ENCODE assay signal across 17 cellular contexts in the genomic region with DNA sequence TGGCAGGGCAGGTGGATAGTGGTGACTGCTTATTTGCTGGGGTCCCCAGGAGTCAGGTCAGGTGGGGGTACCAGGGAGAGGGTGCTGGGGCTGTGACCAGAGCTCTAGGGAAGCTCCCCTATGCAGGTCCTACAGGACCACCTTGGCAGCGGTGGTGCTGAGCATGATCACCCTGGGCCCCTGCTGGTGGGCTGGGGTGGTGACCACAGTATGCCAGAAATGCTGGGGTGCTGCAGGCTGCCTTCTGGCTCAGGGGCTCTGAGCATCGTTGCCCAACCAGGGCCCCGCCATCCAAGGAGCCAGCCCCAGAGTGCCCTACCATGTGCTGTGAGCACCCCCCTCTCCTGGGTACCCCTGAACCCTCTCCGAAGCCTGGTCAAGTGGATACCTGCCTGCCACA. TPM values are rescaled to one million over a fixed set of nuclear protein-coding genes. Genes with fewer than 3 reads are reported as not detected.
DNase-seq lines count a peak whose midpoint lies in the region; ATAC-seq, FAIRE-seq and TF ChIP-seq lines count a peak whose summit lies in the region.
"Had no signal": no experiment of that assay in that cellular context is flagged by ENCODE, and none has a peak within 500 bp of the region (broad histone marks: within the 10 kb centered on the region; RNA-seq: fewer than 3 reads in every experiment).

No MANE protein-coding gene starts in this region.

- RAD21 ChIA-PET in HCT116 (lab: Charles Lee; ENCODE audit: low non-redundant PET in 1 of 2, low total read pairs in 2 of 2, uncharacterized antibody in 2 of 2, unreplicated experiment in 2 of 2) = interaction anchor here in 1 of 2 experiments (0.6 kb wide), 1 partner anchor 102 kb away, joined by 4 read pairs; a partner anchor contains a TSS

- H4K8ac ChIP-seq in trophoblast cell (ENCODE audit: low read depth, low read length) = no peak overlapping the region

- POLR2A ChIA-PET in HCT116 (lab: Charles Lee) = no interaction called here
- POLR2A ChIA-PET in endothelial cell of umbilical vein (lab: Charles Lee) = interaction anchor here (1.0 kb wide), 1 partner anchor 30 kb away, joined by 3 read pairs; a partner anchor contains a TSS

- no peaks in the 10 kb centered on the region for H3K9me1 ChIP-seq in endothelial cell of umbilical vein (replicated peaks; ENCODE audit: control insufficient read depth, extremely low read depth, insufficient read depth, low read length)

- peak overlapping the region; percentile 99 for H3K4me2 ChIP-seq in BLaER1
- peak overlapping the region; percentile 71 for H3K4me2 ChIP-seq in HCT116 (ENCODE audit: low read length)
- H3K4me2 ChIP-seq in endothelial cell of umbilical vein (ENCODE audit: insufficient read depth, low read length) = peak overlapping the region; percentile 51
- H3K4me2 ChIP-seq in trophoblast cell (ENCODE audit: low read length) = no peak overlapping the region

- no peak overlapping the region for H4K91ac ChIP-seq in trophoblast cell (ENCODE audit: low read depth, low read length)

- H3K36me3 ChIP-seq in BLaER1 (no peaks in the 10 kb centered on the region), HCT116 (ENCODE audit: control insufficient read depth in 1 of 2, insufficient read depth in 2 of 2, low read length in 2 of 2) (no peaks in the 10 kb centered on the region), endothelial cell of umbilical vein (ENCODE audit: control insufficient read depth in 2 of 2, extremely low read depth in 1 of 2, insufficient read depth in 2 of 2, low read length in 2 of 2) (no peaks in the 10 kb centered on the region), trophoblast cell (ENCODE audit: control insufficient read depth in 1 of 2, insufficient read depth in 2 of 2, low read length in 2 of 2) (no peaks in the 10 kb centered on the region)
- H3K36me3 ChIP-seq: MG63 had no signal

- intact Hi-C loops in HCT116 (cut with micrococcal nuclease) (no loop called here), endothelial cell of umbilical vein (cut with micrococcal nuclease) (loop anchor here (5.0 kb wide), 1 partner anchor 294 kb away; a partner anchor contains a TSS), left colon (cut with DNase I, micrococcal nuclease) (no loop called here)

- H3K27me3 ChIP-seq in BLaER1 (no peaks in the 10 kb centered on the region), HCT116 (ENCODE audit: insufficient read depth, low read length) (no peaks in the 10 kb centered on the region), endothelial cell of umbilical vein (ENCODE audit: control insufficient read depth in 2 of 2, insufficient read depth in 2 of 2, low read length in 2 of 2) (no peaks in the 10 kb centered on the region), trophoblast cell (ENCODE audit: insufficient read depth, low read length) (peaks cover 17% of the 10 kb centered on the region)
- H3K27me3 ChIP-seq: MG63 had no signal

- peak overlapping the region; percentile 27 for H4K12ac ChIP-seq in trophoblast cell (ENCODE audit: low read depth, low read length)

- no peak overlapping the region for H2BK120ac ChIP-seq in trophoblast cell (ENCODE audit: insufficient read depth, low read length, poor library complexity)

- no peak overlapping the region for H3K9ac ChIP-seq in BLaER1
- H3K9ac ChIP-seq in HCT116 (ENCODE audit: low read length) = no peak overlapping the region
- H3K9ac ChIP-seq in endothelial cell of umbilical vein (replicated peaks; ENCODE audit: extremely low read depth, insufficient read depth, low read length) = peak overlapping the region; percentile 14
- H3K9ac ChIP-seq in trophoblast cell (ENCODE audit: low read length) = no peak overlapping the region

- H2BK5ac ChIP-seq in trophoblast cell (ENCODE audit: low read depth, low read length, poor library complexity) = no peak overlapping the region

- H3K79me2 ChIP-seq in HCT116 (ENCODE audit: insufficient read depth, low read length) = no peaks in the 10 kb centered on the region
- H3K79me2 ChIP-seq in endothelial cell of umbilical vein (ENCODE audit: control insufficient read depth, insufficient read depth, low read length) = no peaks in the 10 kb centered on the region
- no peaks in the 10 kb centered on the region for H3K79me2 ChIP-seq in trophoblast cell (ENCODE audit: control insufficient read depth, insufficient read depth, low read length, poor library complexity)

- TF ChIP-seq POLR2A in HCT116 (IDR thresholded peaks at IDR 0.05; ENCODE audit: borderline replicate concordance, extremely low read depth, insufficient read depth, insufficient read length) (no peak), endothelial cell of umbilical vein (IDR thresholded peaks at IDR 0.05; ENCODE audit: low read depth, low read length) (no peak)

- BruUV-seq in HCT116 (replicated peaks; lab: Mats Ljungman, UMichigan) (no TSS peak), endothelial cell of umbilical vein (replicated peaks; lab: Mats Ljungman, UMichigan) (no TSS peak)

- no peak overlapping the region for H3K4me3 ChIP-seq in BLaER1
- H3K4me3 ChIP-seq in HCT116 (replicated peaks in 1 of 2; ENCODE audit: low read depth in 1 of 2, low read length in 2 of 2) = peak overlapping the region in 1 of 2 experiments; percentile 20; a peak in 1 of 4 replicates
- H3K4me3 ChIP-seq in endothelial cell of umbilical vein (replicated peaks in 1 of 3; ENCODE audit: insufficient read depth in 1 of 3, low read depth in 1 of 3, low read length in 3 of 3) = no peak overlapping the region
- H3K4me3 ChIP-seq in trophoblast cell (ENCODE audit: low read depth, low read length) = no peak overlapping the region
- H3K4me3 ChIP-seq: MG63 had no signal

- TF ChIP-seq CTCF in HCT116 (IDR thresholded peaks at IDR 0.05 in 2 of 3, conservative IDR thresholded peaks at IDR 0.05 in 1 of 3; ENCODE audit: borderline replicate concordance in 1 of 3, insufficient read depth in 1 of 3, low read depth in 2 of 3, low read length in 2 of 3) = peak in 2 of 3 experiments; percentile 27 to 35; a peak in 4 of 6 replicates
- TF ChIP-seq CTCF in endothelial cell of umbilical vein (IDR thresholded peaks at IDR 0.05; ENCODE audit: extremely low read depth in 1 of 2, insufficient read depth in 1 of 2, low read depth in 1 of 2, low read length in 2 of 2) = peak in 1 of 2 donors; percentile 20

- dilution Hi-C loops in endothelial cell of umbilical vein (cut with MboI; ENCODE audit: extremely low pct_ligation_motif_present, low sequenced_read_pairs) = no loop called here

- H3K27ac ChIP-seq in BLaER1 (no peak overlapping the region), HCT116 (ENCODE audit: low read depth, low read length) (peak overlapping the region; percentile 30; the same call in 1 of the 2 replicates), endothelial cell of umbilical vein (ENCODE audit: insufficient read depth, low read depth, low read length) (peak overlapping the region; percentile 72), trophoblast cell (ENCODE audit: low read depth, low read length) (no peak overlapping the region)
- H3K27ac ChIP-seq: C4-2B had no signal

- DNase-seq in HCT116 (ENCODE audit: low read depth, low spot score) (no peak), endothelial cell of umbilical vein (ENCODE audit: low read depth, low spot score) (no peak), trophoblast cell (no peak), left colon (no peak)
- DNase-seq in stimulated activated naive CD4-positive, alpha-beta T cell (lab: John Stamatoyannopoulos, UW) = no peak
- DNase-seq: activated CD4-positive, alpha-beta T cell treated with anti-CD3 and anti-CD28 coated beads, Interleukin-2, amount 50 U/mL, for 1 hour; activated T-cell treated with anti-CD3 and anti-CD28 coated beads, Interleukin-2, amount 50 U/mL, for 72 hours; GOT3; NCI-H2029; NCI-H524 had no signal

- CTCF ChIA-PET in HCT116 (lab: Charles Lee) = no interaction called here
- CTCF ChIA-PET in endothelial cell of umbilical vein (lab: Charles Lee) = interaction anchor here (0.8 to 9.7 kb wide), 5 partner anchors 9 to 108 kb away, joined by 3 to 94 read pairs (median 5); a partner anchor contains a TSS

- H3K18ac ChIP-seq in trophoblast cell (ENCODE audit: low read length) = no peak overlapping the region

- no peaks in the 10 kb centered on the region for H3K9me2 ChIP-seq in HCT116 (ENCODE audit: insufficient read depth)

- ATAC-seq in HCT116 (0 out of 2 replicates have a peak, but pooled peaks have one; percentile 18), HG03039 (IDR thresholded peaks at IDR 0.05; ENCODE audit: unreplicated experiment) (no peak), HG03565 (IDR thresholded peaks at IDR 0.05; ENCODE audit: unreplicated experiment) (no peak), left colon (no peak)
- ATAC-seq: activated T-cell treated with anti-CD3 and anti-CD28 coated beads, Interleukin-2, amount 50 U/mL, for 72 hours had no signal

- H2AFZ ChIP-seq in HCT116 (ENCODE audit: low read depth, low read length, poor library complexity, severe bottlenecking) (no peak overlapping the region), endothelial cell of umbilical vein (ENCODE audit: low read depth, low read length) (no peak overlapping the region), trophoblast cell (ENCODE audit: insufficient read depth, low read length, poor library complexity) (no peak overlapping the region)

- H3K4me1 ChIP-seq in BLaER1 (peaks cover 100% of the 10 kb centered on the region), HCT116 (ENCODE audit: control insufficient read depth in 1 of 2, insufficient read depth in 2 of 2, low read length in 2 of 2) (peaks cover 22 to 34% of the 10 kb centered on the region in 2 experiments; a peak in 3 of 4 replicates), endothelial cell of umbilical vein (ENCODE audit: control insufficient read depth, extremely low read depth, insufficient read depth, low read length) (peaks cover 63% of the 10 kb centered on the region), trophoblast cell (ENCODE audit: control insufficient read depth in 1 of 2, insufficient read depth in 2 of 2, low read length in 2 of 2) (peaks cover 2 to 12% of the 10 kb centered on the region in 2 experiments)

- no CpG with 5 or more reads among the region's 4 CpGs for WGBS in trophoblast cell (ENCODE audit: extremely low coverage, insufficient coverage, insufficient read length)

- no peak overlapping the region for H2AK5ac ChIP-seq in trophoblast cell (ENCODE audit: low read length)

- no peaks in the 10 kb centered on the region for H3K79me1 ChIP-seq in trophoblast cell (ENCODE audit: low read length)

- no peak for TF ChIP-seq RAD21 in HCT116 (IDR thresholded peaks at IDR 0.05; ENCODE audit: low read depth)

- no peak overlapping the region for H3K23ac ChIP-seq in trophoblast cell (ENCODE audit: low read length)

- H4K20me1 ChIP-seq in BLaER1 = peaks cover 12% of the 10 kb centered on the region
- H4K20me1 ChIP-seq in HCT116 (ENCODE audit: insufficient read depth) = no peaks in the 10 kb centered on the region
- H4K20me1 ChIP-seq in endothelial cell of umbilical vein (replicated peaks; ENCODE audit: control insufficient read depth, extremely low read depth, insufficient read depth, low read length) = no peaks in the 10 kb centered on the region

- no peak overlapping the region for H3K4ac ChIP-seq in trophoblast cell (ENCODE audit: low read depth, low read length)

- H2BK12ac ChIP-seq in trophoblast cell (ENCODE audit: low read length) = no peak overlapping the region

- no peak for FAIRE-seq in endothelial cell of umbilical vein (lab: Jason Lieb, UNC)
- FAIRE-seq: keratinocyte, TTC549 had no signal

- no peak overlapping the region for H3K14ac ChIP-seq in trophoblast cell (ENCODE audit: low read length)

- H3K9me3 ChIP-seq in BLaER1 = no peaks in the 10 kb centered on the region
- no peaks in the 10 kb centered on the region for H3K9me3 ChIP-seq in HCT116 (ENCODE audit: control insufficient read depth in 1 of 2, insufficient read depth in 1 of 2, low read depth in 1 of 2, low read length in 2 of 2)
- no peaks in the 10 kb centered on the region for H3K9me3 ChIP-seq in endothelial cell of umbilical vein (replicated peaks; ENCODE audit: control insufficient read depth, insufficient read depth, low read length)
- peaks cover 4% of the 10 kb centered on the region for H3K9me3 ChIP-seq in trophoblast cell (ENCODE audit: insufficient read depth, low read depth, low read length)
- H3K9me3 ChIP-seq: MG63 had no signal

RNA-seq across cellular contexts. Expression of a gene that starts 17.5 kb away (rescaled TPM):
- total RNA-seq in HCT116 (2021; ENCODE audit: unreplicated experiment) (56.1 TPM), endothelial cell of umbilical vein (97.7 and 104 TPM in 2 replicates), left colon (10 to 100 TPM; 45.6 to 56.8 TPM)
- 41.5 and 42.8 TPM in 2 replicates for polyA plus RNA-seq in HCT116 (2012)
- polyA plus RNA-seq in endothelial cell of umbilical vein = 103 and 129 TPM in 2 replicates
- polyA plus RNA-seq in endothelial cell of umbilical vein (2011; cell fraction: cytosol; rRNA removed) = 45.7 and 71.1 TPM in 2 replicates
- 62.8 and 71.6 TPM in 2 replicates for polyA plus RNA-seq in endothelial cell of umbilical vein (2011; cell fraction: nucleus; rRNA removed)
- 34.7 and 54.2 TPM in 2 replicates for polyA plus RNA-seq in endothelial cell of umbilical vein (2012)
- polyA minus RNA-seq in endothelial cell of umbilical vein = 21.2 and 26.4 TPM in 2 replicates
- polyA minus RNA-seq in endothelial cell of umbilical vein (2011; cell fraction: cytosol; rRNA and poly(A)+ RNA removed) = 9.2 TPM
- polyA minus RNA-seq in endothelial cell of umbilical vein (2011; cell fraction: nucleus; rRNA and poly(A)+ RNA removed) = 15.2 and 25.5 TPM in 2 replicates
- 8.6 and 9.6 TPM in 2 replicates for polyA plus RNA-seq in trophoblast cell (2013)

RNA-seq across cellular contexts. Expression of a gene that starts 30.0 kb away (rescaled TPM):
- total RNA-seq in HCT116 (2021; ENCODE audit: unreplicated experiment) = 85.9 TPM
- polyA plus RNA-seq in HCT116 (2012) = 71.0 and 86.6 TPM in 2 replicates
- 128 and 139 TPM in 2 replicates for total RNA-seq in endothelial cell of umbilical vein
- 80.7 and 105 TPM in 2 replicates for polyA plus RNA-seq in endothelial cell of umbilical vein
- 54.3 and 62.1 TPM in 2 replicates for polyA plus RNA-seq in endothelial cell of umbilical vein (2011; cell fraction: cytosol; rRNA removed)
- polyA plus RNA-seq in endothelial cell of umbilical vein (2011; cell fraction: nucleus; rRNA removed) = 295 and 312 TPM in 2 replicates
- polyA plus RNA-seq in endothelial cell of umbilical vein (2012) = 59.6 and 61.1 TPM in 2 replicates
- polyA minus RNA-seq in endothelial cell of umbilical vein = 95.3 and 129 TPM in 2 replicates
- 8.7 TPM for polyA minus RNA-seq in endothelial cell of umbilical vein (2011; cell fraction: cytosol; rRNA and poly(A)+ RNA removed)
- polyA minus RNA-seq in endothelial cell of umbilical vein (2011; cell fraction: nucleus; rRNA and poly(A)+ RNA removed) = 62.0 and 95.6 TPM in 2 replicates
- polyA plus RNA-seq in trophoblast cell (2013) = 1.6 and 2.0 TPM in 2 replicates
- 10 to 100 TPM in 1 of 2 donors, 1 to 10 TPM in 1; 7.6 to 11.9 TPM for total RNA-seq in left colon

RNA-seq across cellular contexts. Expression of a gene that starts 49.7 kb away (rescaled TPM):
- 35.9 TPM for total RNA-seq in HCT116 (2021; ENCODE audit: unreplicated experiment)
- polyA plus RNA-seq in HCT116 (2012) = 38.8 TPM in 2 replicates
- 57.7 and 63.1 TPM in 2 replicates for total RNA-seq in endothelial cell of umbilical vein
- polyA plus RNA-seq in endothelial cell of umbilical vein = 63.1 and 65.0 TPM in 2 replicates
- 51.6 and 57.9 TPM in 2 replicates for polyA plus RNA-seq in endothelial cell of umbilical vein (2011; cell fraction: cytosol; rRNA removed)
- 111 and 113 TPM in 2 replicates for polyA plus RNA-seq in endothelial cell of umbilical vein (2011; cell fraction: nucleus; rRNA removed)
- 38.8 and 47.5 TPM in 2 replicates for polyA plus RNA-seq in endothelial cell of umbilical vein (2012)
- 43.1 and 43.3 TPM in 2 replicates for polyA minus RNA-seq in endothelial cell of umbilical vein
- polyA minus RNA-seq in endothelial cell of umbilical vein (2011; cell fraction: cytosol; rRNA and poly(A)+ RNA removed) = 27.3 TPM
- polyA minus RNA-seq in endothelial cell of umbilical vein (2011; cell fraction: nucleus; rRNA and poly(A)+ RNA removed) = 12.7 and 14.1 TPM in 2 replicates
- polyA plus RNA-seq in trophoblast cell (2013) = 18.3 and 18.8 TPM in 2 replicates
- total RNA-seq in left colon = 10 to 100 TPM; 52.5 to 53.6 TPM

Comparison
In these comparisons a context has a peak if more than half of its experiments do, and no peak if none do; other contexts are left out.
1. H3K27ac ChIP-seq: peak in HCT116 (single experiment) and endothelial cell of umbilical vein (single experiment); none in BLaER1 (single experiment) and trophoblast cell (single experiment).